Comparison of ENCODE assay signal across 10 cellular contexts in the genomic region with DNA sequence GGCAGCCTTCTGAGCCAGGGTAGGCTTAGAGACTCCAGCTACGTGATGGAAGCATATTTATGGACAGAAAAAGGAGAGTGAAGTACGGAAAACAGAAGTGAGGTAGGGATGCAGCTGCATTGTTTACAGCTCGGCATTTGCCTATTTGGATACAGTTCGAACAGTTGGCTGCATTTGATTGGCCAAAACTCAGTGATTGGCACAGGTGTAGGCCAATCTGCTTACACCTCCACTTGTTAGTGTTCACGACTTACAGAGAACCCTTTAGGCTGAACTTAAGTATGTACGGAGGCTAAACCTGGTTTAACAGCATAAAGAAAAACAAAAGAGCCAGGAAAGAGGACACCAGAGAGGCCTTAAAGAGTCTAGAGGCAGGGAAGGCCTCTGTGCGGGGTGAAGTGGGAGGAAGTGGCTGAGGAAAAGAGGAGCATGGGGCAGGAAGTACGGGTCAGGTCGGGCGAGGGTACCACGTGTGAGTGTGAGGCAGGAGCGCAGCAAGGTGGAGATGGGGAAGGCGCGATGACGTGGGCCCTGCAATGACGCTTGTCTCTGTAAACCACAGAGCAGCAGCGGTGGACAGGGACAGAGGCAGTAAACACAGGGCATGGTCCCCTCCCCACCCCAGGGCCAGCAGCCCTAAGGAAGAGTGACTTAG. TPM values are rescaled to one million over a fixed set of nuclear protein-coding genes. Genes with fewer than 3 reads are reported as not detected.
DNase-seq lines count a peak whose midpoint lies in the region; ATAC-seq and TF ChIP-seq lines count a peak whose summit lies in the region.
"Had no signal": no experiment of that assay in that cellular context is flagged by ENCODE, and none has a peak within 500 bp of the region (broad histone marks: within the 10 kb centered on the region; RNA-seq: fewer than 3 reads in every experiment).

No MANE protein-coding gene starts in this region.

- H3K9me2 ChIP-seq in GM23338 (ENCODE audit: insufficient read depth), result peaks cover 5% of the 10 kb centered on the region; the same call in 1 of the 2 replicates

- H3K27me3 ChIP-seq in GM23338 (ENCODE audit: insufficient read depth) (no peaks in the 10 kb centered on the region), right atrium auricular region (no peaks in the 10 kb centered on the region)

- H3K9me3 Mint-ChIP-seq in GM23338, result peaks cover 10% of the 10 kb centered on the region; the same call in 2 of the 3 replicates
- H3K9me3 Mint-ChIP-seq in stimulated activated memory B cell treated with anti-CD40 and anti-IgM and Interleukin-4, amounts not matched to agents 10 μg/mL and 1 μg/mL and 100 μg/mL, for 72 hours, result peaks cover 6% of the 10 kb centered on the region
- H3K9me3 Mint-ChIP-seq: neural crest cell had no signal

- peak overlapping the region; percentile 87 for H2AFZ ChIP-seq in GM23338

- intact Hi-C loops in left colon (cut with DNase I, micrococcal nuclease), result loop anchor here in 1 of 2 donors (5.0 kb wide), 1 partner anchor 73 kb away; no protein-coding TSS in a partner anchor

- peaks cover 54% of the 10 kb centered on the region for H3K4me1 Mint-ChIP-seq in GM23338
- peaks cover 88% of the 10 kb centered on the region for H3K4me1 Mint-ChIP-seq in stimulated activated memory B cell treated with anti-CD40 and anti-IgM and Interleukin-4, amounts not matched to agents 10 μg/mL and 1 μg/mL and 100 μg/mL, for 72 hours

- no peaks in the 10 kb centered on the region for H3K9me3 ChIP-seq in right atrium auricular region

- no peak overlapping the region for H3K4me3 ChIP-seq in GM23338
- no peak overlapping the region for H3K4me3 ChIP-seq in right atrium auricular region

- H3K36me3 ChIP-seq in GM23338 (ENCODE audit: insufficient read depth) (no peaks in the 10 kb centered on the region), right atrium auricular region (no peaks in the 10 kb centered on the region)

- peak; percentile 61 for ATAC-seq in GM23338
- no peak for ATAC-seq in left colon
- ATAC-seq in stimulated activated memory B cell treated with anti-CD40 and anti-IgM and Interleukin-4, amounts not matched to agents 10 μg/mL and 1 μg/mL and 100 μg/mL, for 72 hours, result no peak
- no peak for ATAC-seq in GM18498 (IDR thresholded peaks at IDR 0.05; ENCODE audit: unreplicated experiment)
- no peak for ATAC-seq in HG03097 (IDR thresholded peaks at IDR 0.05; ENCODE audit: low FRiP score, unreplicated experiment)
- ATAC-seq: Panc1 had no signal

- no peak for TF ChIP-seq CTCF in GM23338 (conservative IDR thresholded peaks at IDR 0.05; ENCODE audit: low read depth in 2 of 2)
- TF ChIP-seq CTCF in right atrium auricular region (IDR thresholded peaks at IDR 0.05), result no peak

- no peaks in the 10 kb centered on the region for H4K20me1 ChIP-seq in GM23338 (replicated peaks; ENCODE audit: insufficient read depth)

- 0 out of 2 replicates have a peak overlapping the region, but pooled peaks have one; percentile 3 for H3K27ac Mint-ChIP-seq in GM23338
- peak overlapping the region; percentile 85 for H3K27ac Mint-ChIP-seq in stimulated activated memory B cell treated with anti-CD40 and anti-IgM and Interleukin-4, amounts not matched to agents 10 μg/mL and 1 μg/mL and 100 μg/mL, for 72 hours

- no peaks in the 10 kb centered on the region for H3F3A ChIP-seq in GM23338 (replicated peaks; ENCODE audit: low read depth)

- H3K36me3 Mint-ChIP-seq in GM23338 (ENCODE audit: low read depth), result peaks cover 3% of the 10 kb centered on the region; the same call in 1 of the 3 replicates
- H3K36me3 Mint-ChIP-seq in stimulated activated memory B cell treated with anti-CD40 and anti-IgM and Interleukin-4, amounts not matched to agents 10 μg/mL and 1 μg/mL and 100 μg/mL, for 72 hours, result no peaks in the 10 kb centered on the region

- peaks cover 11% of the 10 kb centered on the region for H3K27me3 Mint-ChIP-seq in GM23338 (ENCODE audit: insufficient read depth, low read depth, poor library complexity)
- no peaks in the 10 kb centered on the region for H3K27me3 Mint-ChIP-seq in stimulated activated memory B cell treated with anti-CD40 and anti-IgM and Interleukin-4, amounts not matched to agents 10 μg/mL and 1 μg/mL and 100 μg/mL, for 72 hours

- H3K27ac ChIP-seq in GM23338 (ENCODE audit: low read depth), result no peak overlapping the region
- H3K27ac ChIP-seq in right atrium auricular region, result no peak overlapping the region

- DNase-seq in GM23338 (ENCODE audit: low spot score) (peak; percentile 84), SK-MEL-5 (ENCODE audit: low read depth, low spot score) (peak; percentile 49), left colon (peak; percentile 48 to 55), right atrium auricular region (ENCODE audit: low spot score) (no peak)
- peak; percentile 49 for DNase-seq in activated gamma-delta T cell treated with anti-CD3 and anti-CD28 coated beads, Interleukin-2, amount 50 U/mL, for 16 hours (ENCODE audit: low read depth)

- no peak overlapping the region for H3K4me2 ChIP-seq in GM23338

- H3K4me3 Mint-ChIP-seq in GM23338, result no peak overlapping the region; the same call in 2 of the 3 replicates
- peak overlapping the region; percentile 29 for H3K4me3 Mint-ChIP-seq in stimulated activated memory B cell treated with anti-CD40 and anti-IgM and Interleukin-4, amounts not matched to agents 10 μg/mL and 1 μg/mL and 100 μg/mL, for 72 hours
- H3K4me3 Mint-ChIP-seq: neural crest cell had no signal

- in situ Hi-C loops in SK-MEL-5 (cut with HindIII; ENCODE audit: low pct_unique_long_range_greater_than_20kb, low sequenced_read_pairs), result no loop called here

- no peaks in the 10 kb centered on the region for H3K79me2 ChIP-seq in GM23338 (replicated peaks; ENCODE audit: insufficient read depth)

- H3K4me1 ChIP-seq in GM23338 (ENCODE audit: insufficient read depth) (peaks cover 25% of the 10 kb centered on the region), right atrium auricular region (no peaks in the 10 kb centered on the region)

TF ChIP-seq in GM23338, 12 proteins besides CTCF, POLR2A, EP300 and RAD21 (continues in another document):
- TF ChIP-seq EZH2 (IDR thresholded peaks at IDR 0.05; ENCODE audit: low read depth, unreplicated experiment) (no peak), NANOG (IDR thresholded peaks at IDR 0.05; ENCODE audit: borderline replicate concordance) (no peak)

RNA-seq across cellular contexts. Expression of a gene that starts 32.0 kb away (rescaled TPM):
- total RNA-seq in GM23338 (2014; rRNA removed; shearing (Covaris generic)), result 0.12 TPM in 1 of 2 replicates, not detected in the other
- 0.23 and 1.4 TPM in 2 replicates for polyA plus RNA-seq in GM23338 (2016; fragmentation: Nextera tagmentation; extraction: Ambion mirVana)
- 0.11 TPM in 1 of 2 replicates, not detected in the other for total RNA-seq in SK-MEL-5 (2014; rRNA removed; shearing (Covaris generic))
- polyA plus RNA-seq in SK-MEL-5 (2015; cell fraction: cytosol; rRNA removed), result 0.15 and 0.25 TPM in 2 replicates
- polyA plus RNA-seq in SK-MEL-5 (2015; cell fraction: nucleus; rRNA removed), result not detected in 2 replicates
- total RNA-seq in left colon (1 to 10 TPM; 3.3 to 7.4 TPM), right atrium auricular region (not detected)

RNA-seq across cellular contexts. Expression of a gene that starts 49.7 kb away (rescaled TPM):
- 25.2 and 30.3 TPM in 2 replicates for total RNA-seq in GM23338 (2014; rRNA removed; shearing (Covaris generic))
- 11.0 and 14.0 TPM in 2 replicates for polyA plus RNA-seq in GM23338 (2016; fragmentation: Nextera tagmentation; extraction: Ambion mirVana)
- total RNA-seq in SK-MEL-5 (2014; rRNA removed; shearing (Covaris generic)), result 4.3 and 7.2 TPM in 2 replicates
- polyA plus RNA-seq in SK-MEL-5 (2015; cell fraction: cytosol; rRNA removed), result 3.6 and 6.9 TPM in 2 replicates
- polyA plus RNA-seq in SK-MEL-5 (2015; cell fraction: nucleus; rRNA removed), result 3.8 and 5.1 TPM in 2 replicates
- total RNA-seq in left colon (100 to 1,000 TPM in 1 of 2 donors, 10 to 100 TPM in 1; 63.5 to 171 TPM), right atrium auricular region (1 to 10 TPM; 2.0 to 5.0 TPM)
